Comparison of ENCODE assay signal across 1 cellular context in the genomic region with DNA sequence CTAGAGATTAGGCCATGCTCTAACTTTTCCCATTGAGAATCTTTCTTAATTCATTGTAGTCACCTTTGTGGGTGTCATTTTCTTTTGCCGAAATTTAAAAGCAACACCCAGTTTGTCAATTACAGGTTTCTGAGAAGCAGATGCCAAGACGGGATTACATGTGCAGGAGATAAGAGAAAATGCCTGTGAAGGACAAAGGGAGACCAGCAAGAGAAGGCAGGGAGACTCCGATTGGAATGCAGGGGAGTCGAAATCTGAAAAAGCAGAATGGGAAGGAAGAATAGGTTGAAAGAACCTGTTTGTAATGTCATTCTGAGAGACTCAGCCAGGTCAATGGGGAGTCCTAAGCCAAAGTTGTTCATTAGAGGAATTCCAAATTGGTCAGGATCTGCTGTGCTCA.
A peak's percentile ranks its signal among the peaks of the same experiment; 100 is the strongest.
TF ChIP-seq lines count a peak whose summit lies in the region.

No MANE protein-coding gene starts in this region.

TF ChIP-seq in K562, 482 proteins besides CTCF, POLR2A, EP300 and RAD21 (continued from another document and continues in another):
- TF ChIP-seq SMAD4 (CRISPR knock-in tag; conservative IDR thresholded peaks at IDR 0.05) (0 out of 2 replicates have a peak, but pooled peaks have one; percentile 21), ZNF431 (CRISPR knock-in tag; IDR thresholded peaks at IDR 0.05) (no peak), HNRNPUL1 (IDR thresholded peaks at IDR 0.05; ENCODE audit: low read length) (no peak), ZNF184 (CRISPR knock-in tag; IDR thresholded peaks at IDR 0.05) (no peak), MAZ (CRISPR knock-in tag; conservative IDR thresholded peaks at IDR 0.05 in 1 of 2, IDR thresholded peaks at IDR 0.05 in 1 of 2) (no peak), NFE2L1 (tag; IDR thresholded peaks at IDR 0.05; ENCODE audit: borderline replicate concordance, low read depth) (no peak), ARID1B (IDR thresholded peaks at IDR 0.05) (peak; percentile 65), MGA (IDR thresholded peaks at IDR 0.05) (peak; percentile 52), E2F6 (IDR thresholded peaks at IDR 0.05; ENCODE audit: borderline replicate concordance in 1 of 2, extremely low read depth in 1 of 2, insufficient read depth in 1 of 2, insufficient read length in 1 of 2, low read depth in 1 of 2, low read length in 1 of 2, poor library complexity in 1 of 2, severe bottlenecking in 1 of 2) (no peak), PATZ1 (CRISPR knock-in tag; IDR thresholded peaks at IDR 0.05; ENCODE audit: borderline replicate concordance) (no peak), SMARCA5 (IDR thresholded peaks at IDR 0.05) (no peak), JUN (IDR thresholded peaks at IDR 0.05; ENCODE audit: borderline replicate concordance, low read depth, low read length) (no peak), JUN (CRISPR knock-in tag; IDR thresholded peaks at IDR 0.05; ENCODE audit: borderline replicate concordance) (no peak), CEBPZ (IDR thresholded peaks at IDR 0.05; ENCODE audit: borderline replicate concordance, low read depth, low read length) (no peak), DDX20 (tag; IDR thresholded peaks at IDR 0.05; ENCODE audit: low read depth) (no peak), MYC (IDR thresholded peaks at IDR 0.05; ENCODE audit: low read depth, low read length) (no peak), MYC (CRISPR knock-in tag; IDR thresholded peaks at IDR 0.05; ENCODE audit: borderline replicate concordance, low read depth) (no peak), ATF4 (CRISPR knock-in tag; IDR thresholded peaks at IDR 0.05) (no peak), TAL1 (IDR thresholded peaks at IDR 0.05) (peak; percentile 47; the same call in 1 of the 2 replicates), RCOR1 (IDR thresholded peaks at IDR 0.05; ENCODE audit: borderline replicate concordance in 1 of 2, low read depth in 2 of 2, low read length in 2 of 2) (no peak), TCF7 (IDR thresholded peaks at IDR 0.05; ENCODE audit: borderline replicate concordance) (no peak), FOSL1 (tag; conservative IDR thresholded peaks at IDR 0.05) (0 out of 2 replicates have a peak, but pooled peaks have one; percentile 21), KDM4B (IDR thresholded peaks at IDR 0.05; ENCODE audit: borderline replicate concordance in 2 of 2, low read depth in 1 of 2) (no peak), ATF1 (CRISPR knock-in tag; IDR thresholded peaks at IDR 0.05) (no peak), ATF1 (tag; IDR thresholded peaks at IDR 0.05) (no peak), PTTG1 (tag; IDR thresholded peaks at IDR 0.05; ENCODE audit: low read depth) (no peak), SIN3A (IDR thresholded peaks at IDR 0.05; ENCODE audit: borderline replicate concordance in 2 of 2, control insufficient read depth in 1 of 2, low read depth in 2 of 2, low read length in 2 of 2) (no peak), MEF2D (tag; conservative IDR thresholded peaks at IDR 0.05; ENCODE audit: low read depth) (no peak), ZNF217 (CRISPR knock-in tag; IDR thresholded peaks at IDR 0.05) (no peak), ZNF274 (IDR thresholded peaks at IDR 0.05; ENCODE audit: borderline replicate concordance, low read depth, low read length) (no peak), HEY1 (CRISPR knock-in tag; IDR thresholded peaks at IDR 0.05; ENCODE audit: borderline replicate concordance) (no peak), TCF3 (CRISPR knock-in tag; IDR thresholded peaks at IDR 0.05) (peak; percentile 56), ZNF282 (CRISPR knock-in tag; IDR thresholded peaks at IDR 0.05) (no peak), ZFP36 (IDR thresholded peaks at IDR 0.05; ENCODE audit: low read depth, low read length, partially characterized antibody) (no peak), JUND (IDR thresholded peaks at IDR 0.05; ENCODE audit: borderline replicate concordance, low read depth, low read length) (no peak), JUND (tag; IDR thresholded peaks at IDR 0.05; ENCODE audit: borderline replicate concordance, low read depth, low read length) (peak; percentile 14; the same call in 1 of the 3 replicates), SMARCE1 (IDR thresholded peaks at IDR 0.05) (no peak), SETDB1 (IDR thresholded peaks at IDR 0.05; ENCODE audit: low read length) (no peak), ZSCAN32 (CRISPR knock-in tag; IDR thresholded peaks at IDR 0.05) (no peak), MEF2A (IDR thresholded peaks at IDR 0.05; ENCODE audit: control insufficient read depth, low read depth, low read length) (no peak), CBFA2T3 (IDR thresholded peaks at IDR 0.05) (peak; percentile 54), ZNF239 (CRISPR knock-in tag; IDR thresholded peaks at IDR 0.05) (no peak), HDAC2 (IDR thresholded peaks at IDR 0.05) (0 out of 2 replicates have a peak, but pooled peaks have one; percentile 16), DLX4 (CRISPR knock-in tag; IDR thresholded peaks at IDR 0.05) (no peak), MAFF (IDR thresholded peaks at IDR 0.05; ENCODE audit: low read length) (no peak), NFE2 (IDR thresholded peaks at IDR 0.05; ENCODE audit: low read depth) (no peak), HNRNPK (IDR thresholded peaks at IDR 0.05; ENCODE audit: low read depth, low read length, poor library complexity, severe bottlenecking) (no peak), DPF2 (IDR thresholded peaks at IDR 0.05) (peak; percentile 62)
